In genomic region chr2:36468463-36469266, GRCh38 we compare ENCODE assay signal across 13 cellular contexts.
DNase-seq lines count a peak whose midpoint lies in the region; ATAC-seq and TF ChIP-seq lines count a peak whose summit lies in the region.
"Had no signal": no experiment of that assay in that cellular context is flagged by ENCODE, and none has a peak within 500 bp of the region (broad histone marks: within the 10 kb centered on the region; RNA-seq: fewer than 3 reads in every experiment).

No MANE protein-coding gene starts in this region.

- H3K9me3 Mint-ChIP-seq in WTC11 (peaks cover under 1% of the 10 kb centered on the region), osteocyte (ENCODE audit: unreplicated experiment) (no peaks in the 10 kb centered on the region)
- H3K9me3 Mint-ChIP-seq in activated naive CD4-positive, alpha-beta T cell treated with anti-CD3 and anti-CD28 coated beads, Interleukin-2, amount 50 U/mL, for 72 hours, result no peaks in the 10 kb centered on the region

- peaks cover 51% of the 10 kb centered on the region for H3K36me3 Mint-ChIP-seq in WTC11
- H3K36me3 Mint-ChIP-seq in osteocyte (ENCODE audit: unreplicated experiment), result peaks cover 46% of the 10 kb centered on the region
- H3K36me3 Mint-ChIP-seq in activated naive CD4-positive, alpha-beta T cell treated with anti-CD3 and anti-CD28 coated beads, Interleukin-2, amount 50 U/mL, for 72 hours, result no peaks in the 10 kb centered on the region

- no peak for TF ChIP-seq POLR2A in esophagus muscularis mucosa (IDR thresholded peaks at IDR 0.05; ENCODE audit: low read depth)

- H3K4me3 Mint-ChIP-seq in WTC11 (no peak overlapping the region), osteocyte (ENCODE audit: unreplicated experiment) (no peak overlapping the region)
- H3K4me3 Mint-ChIP-seq: endodermal cell had no signal

- H3K27ac ChIP-seq in esophagus muscularis mucosa (replicated peaks in 1 of 4), result peak overlapping the region; percentile 34 to 56 (median 54)
- H3K27ac ChIP-seq: HL-60, parathyroid adenoma had no signal

- TF ChIP-seq EP300 in esophagus muscularis mucosa (IDR thresholded peaks at IDR 0.05), result no peak

- H3K27ac Mint-ChIP-seq in WTC11 (peak overlapping the region; percentile 43), osteocyte (ENCODE audit: unreplicated experiment) (peak overlapping the region; percentile 86)
- no peak overlapping the region for H3K27ac Mint-ChIP-seq in activated naive CD4-positive, alpha-beta T cell treated with anti-CD3 and anti-CD28 coated beads, Interleukin-2, amount 50 U/mL, for 72 hours
- H3K27ac Mint-ChIP-seq: endodermal cell had no signal

- TF ChIP-seq CTCF in WTC11 (IDR thresholded peaks at IDR 0.05), result no peak
- no peak for TF ChIP-seq CTCF in esophagus muscularis mucosa (IDR thresholded peaks at IDR 0.05)
- no peak for TF ChIP-seq CTCF in osteocyte (IDR thresholded peaks at IDR 0.05)

- no peak; the same call in 1 of the 2 replicates for ATAC-seq in WTC11
- no peak for ATAC-seq in activated naive CD4-positive, alpha-beta T cell treated with anti-CD3 and anti-CD28 coated beads, Interleukin-2, amount 50 U/mL, for 72 hours

- DNase-seq in Daoy (ENCODE audit: low read depth) (peak; percentile 79), WTC11 (ENCODE audit: low spot score) (no peak), esophagus muscularis mucosa (ENCODE audit: extremely low spot score) (peak; percentile 47), osteocyte (ENCODE audit: extremely low spot score, unreplicated experiment) (no peak), NCI-H774 (lab: John Stamatoyannopoulos, UW) (no peak), NCI-H446 treated with DMSO at 0.1 percent for 48 hours (lab: John Stamatoyannopoulos, UW) (no peak)
- no peak for DNase-seq in activated naive CD4-positive, alpha-beta T cell treated with anti-CD3 and anti-CD28 coated beads, Interleukin-2, amount 50 U/mL, for 72 hours (ENCODE audit: low spot score in 2 of 2)
- no peak for DNase-seq in activated naive CD4-positive, alpha-beta T cell (lab: John Stamatoyannopoulos, UW)
- DNase-seq: endodermal cell, mesendoderm, NCI-H2081 treated with DMSO at 0.1 percent for 48 hours had no signal

- POLR2A ChIA-PET in WTC11 (lab: Charles Lee), result no interaction called here

- no peaks in the 10 kb centered on the region for H3K9me3 ChIP-seq in esophagus muscularis mucosa

- peaks cover 27% of the 10 kb centered on the region for H3K4me1 Mint-ChIP-seq in WTC11
- peaks cover 38% of the 10 kb centered on the region for H3K4me1 Mint-ChIP-seq in osteocyte (ENCODE audit: unreplicated experiment)
- H3K4me1 Mint-ChIP-seq: endodermal cell had no signal

- intact Hi-C loops in esophagus muscularis mucosa (cut with DNase I), result no loop called here

- CTCF ChIA-PET in WTC11 (lab: Charles Lee), result interaction anchor here (1.2 kb wide), 1 partner anchor 9 kb away, joined by 3 read pairs; no protein-coding TSS in a partner anchor

- no peaks in the 10 kb centered on the region for H3K27me3 ChIP-seq in esophagus muscularis mucosa

- H3K27me3 Mint-ChIP-seq in WTC11 (ENCODE audit: low read depth), result no peaks in the 10 kb centered on the region
- no peaks in the 10 kb centered on the region for H3K27me3 Mint-ChIP-seq in osteocyte (ENCODE audit: unreplicated experiment)

- H3K4me3 ChIP-seq in esophagus muscularis mucosa, result no peak overlapping the region

- H3K4me1 ChIP-seq in esophagus muscularis mucosa, result peaks cover 10 to 36% (median 34%) of the 10 kb centered on the region in 4 donors
- H3K4me1 ChIP-seq: parathyroid adenoma had no signal

- WGBS in esophagus muscularis mucosa, result 56% methylated on average over 10 of the region's 10 CpGs

- peaks cover 0 to 40% (median 24%) of the 10 kb centered on the region in 4 donors for H3K36me3 ChIP-seq in esophagus muscularis mucosa

TF ChIP-seq in WTC11, 78 proteins besides CTCF, POLR2A, EP300 and RAD21:
- TF ChIP-seq ATF2 (CRISPR knock-in tag; IDR thresholded peaks at IDR 0.05; ENCODE audit: borderline replicate concordance, low read depth) (no peak), ZNF512 (CRISPR knock-in tag; IDR thresholded peaks at IDR 0.05; ENCODE audit: borderline replicate concordance) (no peak), GABPB1 (CRISPR knock-in tag; IDR thresholded peaks at IDR 0.05) (no peak), ZNF396 (CRISPR knock-in tag; IDR thresholded peaks at IDR 0.05; ENCODE audit: borderline replicate concordance) (no peak), NR3C1 (CRISPR knock-in tag; conservative IDR thresholded peaks at IDR 0.05; ENCODE audit: low read depth) (no peak), CDX4 (CRISPR knock-in tag; IDR thresholded peaks at IDR 0.05; ENCODE audit: borderline replicate concordance) (no peak), HMGXB4 (CRISPR knock-in tag; IDR thresholded peaks at IDR 0.05) (no peak), ZBTB43 (CRISPR knock-in tag; IDR thresholded peaks at IDR 0.05) (no peak), NFYB (CRISPR knock-in tag; conservative IDR thresholded peaks at IDR 0.05; ENCODE audit: low read depth) (no peak)

Comparison
In these comparisons a context has a peak if more than half of its experiments do, and no peak if none do; other contexts are left out.
1. DNase-seq: peak in Daoy (single experiment) and esophagus muscularis mucosa (single experiment); none in WTC11 (single experiment), osteocyte (single experiment), NCI-H774 (single experiment), activated naive CD4-positive, alpha-beta T cell treated with anti-CD3 and anti-CD28 coated beads, Interleukin-2, amount 50 U/mL, for 72 hours (0 of 2), NCI-H446 treated with DMSO at 0.1 percent for 48 hours (single experiment) and activated naive CD4-positive, alpha-beta T cell (0 of 4).
2. H3K27ac Mint-ChIP-seq: peak in WTC11 (single experiment) and osteocyte (single experiment); none in activated naive CD4-positive, alpha-beta T cell treated with anti-CD3 and anti-CD28 coated beads, Interleukin-2, amount 50 U/mL, for 72 hours (0 of 2).